Comparison of ENCODE assay signal across 1 cellular context in genomic region chr18:14149916-14150420, GRCh38. TPM values are rescaled to one million over a fixed set of nuclear protein-coding genes. Genes with fewer than 3 reads are reported as not detected.
"Had no signal": no experiment of that assay in that cellular context is flagged by ENCODE, and none has a peak within 500 bp of the region (broad histone marks: within the 10 kb centered on the region; RNA-seq: fewer than 3 reads in every experiment).

No MANE protein-coding gene starts in this region.

RNA-seq across cellular contexts. Expression of gene ZNF519, which starts 17.7 kb away (rescaled TPM):
- total RNA-seq: ascending aorta had no signal
